Comparison of ENCODE assay signal across 20 cellular contexts in the genomic region with DNA sequence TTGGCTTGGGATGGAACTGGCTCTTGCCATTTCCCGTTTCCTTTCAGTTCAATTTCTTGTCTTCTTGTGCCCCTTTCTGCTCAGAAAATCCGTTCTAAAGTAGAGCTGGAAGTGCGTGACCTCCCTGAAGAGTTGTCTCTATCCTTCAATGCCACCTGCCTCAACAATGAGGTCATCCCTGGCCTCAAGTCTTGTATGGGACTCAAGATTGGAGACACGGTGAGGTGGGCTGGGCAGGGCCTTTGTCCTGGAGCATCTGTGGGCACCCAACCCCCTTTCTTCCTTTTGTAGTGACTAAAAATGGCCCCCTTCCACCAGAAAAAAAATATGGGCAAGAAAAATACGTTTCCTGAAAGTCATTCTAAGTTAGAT. TPM values are rescaled to one million over a fixed set of nuclear protein-coding genes. Genes with fewer than 3 reads are reported as not detected.
DNase-seq lines count a peak whose midpoint lies in the region; ATAC-seq, FAIRE-seq and TF ChIP-seq lines count a peak whose summit lies in the region.
"Had no signal": no experiment of that assay in that cellular context is flagged by ENCODE, and none has a peak within 500 bp of the region (broad histone marks: within the 10 kb centered on the region; RNA-seq: fewer than 3 reads in every experiment).

No MANE protein-coding gene starts in this region.

- FAIRE-seq in HepG2 (lab: Jason Lieb, UNC), result no peak
- FAIRE-seq: GM12892, GM19239, H1 had no signal

- no TSS peak for BruUV-seq in HepG2 (replicated peaks; lab: Mats Ljungman, UMichigan)

- H3K27me3 Mint-ChIP-seq in activated CD4-positive, alpha-beta T cell treated with anti-CD3 and anti-CD28 coated beads, Interleukin-2, amount 10 ng/mL, durations not matched to agents 7 days and 5 days, result peaks cover 4% of the 10 kb centered on the region
- H3K27me3 Mint-ChIP-seq: B cell had no signal

- no peaks in the 10 kb centered on the region for H3K9me3 Mint-ChIP-seq in activated CD4-positive, alpha-beta T cell treated with anti-CD3 and anti-CD28 coated beads, Interleukin-2, amount 10 ng/mL, durations not matched to agents 7 days and 5 days
- H3K9me3 Mint-ChIP-seq: CD14-positive monocyte; CD8-positive, alpha-beta T cell; HFFc6 had no signal

- no peak overlapping the region for H3K27ac Mint-ChIP-seq in activated CD4-positive, alpha-beta T cell treated with anti-CD3 and anti-CD28 coated beads, Interleukin-2, amount 10 ng/mL, durations not matched to agents 7 days and 5 days
- H3K27ac Mint-ChIP-seq: CD14-positive monocyte; CD8-positive, alpha-beta T cell; HFFc6 had no signal

- DNase-seq in HepG2 (ENCODE audit: low spot score) (no peak), right lobe of liver (no peak), erythroblast (lab: John Stamatoyannopoulos, UW) (peak; percentile 34 to 51), heart left ventricle (no peak)
- no peak for DNase-seq in activated CD4-positive, alpha-beta T cell treated with anti-CD3 and anti-CD28 coated beads, Interleukin-2, amount 10 ng/mL, durations not matched to agents 7 days and 5 days
- DNase-seq in activated CD4-positive, alpha-beta T cell treated with anti-CD3 and anti-CD28 coated beads for 48 hours, result no peak
- DNase-seq: 8988T; CD8-positive, alpha-beta T cell; COR-L47; DND-41; GDM1; HFFc6 had no signal

- no peaks in the 10 kb centered on the region for H3K4me1 Mint-ChIP-seq in activated CD4-positive, alpha-beta T cell treated with anti-CD3 and anti-CD28 coated beads, Interleukin-2, amount 10 ng/mL, durations not matched to agents 7 days and 5 days

- TF ChIP-seq POLR2A in HepG2 (IDR thresholded peaks at IDR 0.05; ENCODE audit: insufficient read depth in 1 of 2, low read depth in 2 of 2, low read length in 2 of 2) (no peak), right lobe of liver (IDR thresholded peaks at IDR 0.05) (no peak), erythroblast (IDR thresholded peaks at IDR 0.05; ENCODE audit: low read length) (no peak), heart left ventricle (IDR thresholded peaks at IDR 0.05) (no peak)

- CTCF ChIA-PET in HepG2 (lab: Yijun Ruan, JAX; ENCODE audit: low intra/inter-chr PET ratio, low total read pairs), result no interaction called here
- CTCF ChIA-PET in activated CD4-positive, alpha-beta T cell treated with anti-CD3 and anti-CD28 coated beads, Interleukin-2, amount 10 ng/mL, durations not matched to agents 7 days and 5 days (lab: Charles Lee), result interaction anchor here (1.6 kb wide), 1 partner anchor 15 kb away, joined by 4 read pairs; no protein-coding TSS in a partner anchor

- POLR2A ChIA-PET in HepG2 (lab: Yijun Ruan, JAX), result interaction anchor here (0.7 to 1.5 kb wide), 5 partner anchors 15 to 360 kb away, joined by 3 to 4 read pairs (median 4); partner anchors contain the start of gene EFCAB13
- POLR2A ChIA-PET in activated CD4-positive, alpha-beta T cell treated with anti-CD3 and anti-CD28 coated beads, Interleukin-2, amount 10 ng/mL, durations not matched to agents 7 days and 5 days (lab: Charles Lee), result interaction anchor here (0.5 kb wide), 1 partner anchor 113 kb away, joined by 8 read pairs; no protein-coding TSS in a partner anchor

- H2AFZ ChIP-seq in HepG2 (ENCODE audit: low read length), result no peak overlapping the region

- in situ Hi-C loops in HepG2 (cut with HindIII; ENCODE audit: extremely low pct_ligation_motif_present, low pct_unique_long_range_greater_than_20kb), result no loop called here

- peaks cover 36% of the 10 kb centered on the region for H3K4me1 ChIP-seq in HepG2 (ENCODE audit: insufficient read depth, low read length)
- H3K4me1 ChIP-seq in right lobe of liver, result peaks cover 0 to 26% (median 8%) of the 10 kb centered on the region in 4 donors
- H3K4me1 ChIP-seq in heart left ventricle, result peaks cover 0 to 32% (median 7%) of the 10 kb centered on the region in 12 donors
- H3K4me1 ChIP-seq: HAP-1 had no signal

- H3K9me3 ChIP-seq in HepG2 (ENCODE audit: low read length), result no peaks in the 10 kb centered on the region
- H3K9me3 ChIP-seq in right lobe of liver, result no peaks in the 10 kb centered on the region
- no peaks in the 10 kb centered on the region for H3K9me3 ChIP-seq in heart left ventricle
- H3K9me3 ChIP-seq: HAP-1 had no signal

- TF ChIP-seq CTCF in HepG2 (CRISPR knock-in tag; IDR thresholded peaks at IDR 0.05), result no peak
- no peak for TF ChIP-seq CTCF in right lobe of liver (IDR thresholded peaks at IDR 0.05)
- TF ChIP-seq CTCF in VCaP (conservative IDR thresholded peaks at IDR 0.05), result no peak
- no peak for TF ChIP-seq CTCF in heart left ventricle (IDR thresholded peaks at IDR 0.05)

- intact Hi-C loops in HepG2 (cut with micrococcal nuclease; ENCODE audit: unreplicated experiment), result no loop called here
- intact Hi-C loops in right lobe of liver (cut with DNase I), result no loop called here
- intact Hi-C loops in heart left ventricle (cut with DNase I), result no loop called here

- H3K4me3 ChIP-seq in HepG2 (replicated peaks in 1 of 3; ENCODE audit: insufficient read depth in 1 of 3, low read depth in 2 of 3, low read length in 3 of 3), result peak overlapping the region in 1 of 3 experiments; percentile 12; a peak in 2 of 6 replicates
- H3K4me3 ChIP-seq in right lobe of liver, result no peak overlapping the region
- H3K4me3 ChIP-seq in heart left ventricle, result no peak overlapping the region
- H3K4me3 ChIP-seq: HAP-1 had no signal

- H3K27me3 ChIP-seq in HepG2 (ENCODE audit: control insufficient read depth in 1 of 2, insufficient read depth in 2 of 2, low read length in 2 of 2) (peaks cover 1 to 25% of the 10 kb centered on the region in 2 experiments; a peak in 4 of 5 replicates), right lobe of liver (no peaks in the 10 kb centered on the region), heart left ventricle (no peaks in the 10 kb centered on the region)

- H3K4me3 Mint-ChIP-seq in activated CD4-positive, alpha-beta T cell treated with anti-CD3 and anti-CD28 coated beads, Interleukin-2, amount 10 ng/mL, durations not matched to agents 7 days and 5 days, result no peak overlapping the region
- H3K4me3 Mint-ChIP-seq: B cell; CD14-positive monocyte; CD8-positive, alpha-beta T cell; HFFc6 had no signal

- H3K36me3 Mint-ChIP-seq in activated CD4-positive, alpha-beta T cell treated with anti-CD3 and anti-CD28 coated beads, Interleukin-2, amount 10 ng/mL, durations not matched to agents 7 days and 5 days (ENCODE audit: low read depth), result no peaks in the 10 kb centered on the region
- H3K36me3 Mint-ChIP-seq: CD14-positive monocyte; CD8-positive, alpha-beta T cell had no signal

- WGBS in HepG2 (ENCODE audit: low lambda C conversion rate), result 53% methylated on average over 5 of the region's 5 CpGs
- 63% methylated on average over 4 of the region's 5 CpGs for WGBS in right lobe of liver (ENCODE audit: insufficient coverage, low coverage, low lambda C conversion rate, missing lambda C conversion rate)
- 86 to 92% (median 87%) methylated on average over 5 of the region's 5 CpGs for WGBS in heart left ventricle, 4 donors

- H3K9ac ChIP-seq in HepG2 (ENCODE audit: insufficient read depth, low read depth, low read length), result no peak overlapping the region

- peak overlapping the region; percentile 50 for H3K4me2 ChIP-seq in HepG2 (ENCODE audit: low read depth, low read length)

- no peaks in the 10 kb centered on the region for H3K79me2 ChIP-seq in HepG2 (ENCODE audit: insufficient read depth, low read length)

- H3K36me3 ChIP-seq in HepG2 (replicated peaks in 1 of 2; ENCODE audit: control insufficient read depth in 1 of 2, insufficient read depth in 2 of 2, low read length in 2 of 2) (no peaks in the 10 kb centered on the region), right lobe of liver (no peaks in the 10 kb centered on the region), heart left ventricle (peaks cover 0 to 40% (median 8%) of the 10 kb centered on the region in 9 donors)
- H3K36me3 ChIP-seq: HAP-1 had no signal

- H4K20me1 ChIP-seq in HepG2 (ENCODE audit: insufficient read depth, low read length), result no peaks in the 10 kb centered on the region

- no peak overlapping the region for H3K27ac ChIP-seq in HepG2 (ENCODE audit: extremely low read length, insufficient read depth, low read length)
- peak overlapping the region in 1 of 3 donors; percentile 40 for H3K27ac ChIP-seq in right lobe of liver
- H3K27ac ChIP-seq in VCaP, result peak overlapping the region; percentile 72
- no peak overlapping the region for H3K27ac ChIP-seq in heart left ventricle

- ATAC-seq in HepG2, result no peak
- no peak for ATAC-seq in right lobe of liver
- no peak for ATAC-seq in heart left ventricle
- ATAC-seq: CD8-positive, alpha-beta T cell had no signal

- no peak for TF ChIP-seq RAD21 in HepG2 (CRISPR knock-in tag; IDR thresholded peaks at IDR 0.05)

- TF ChIP-seq EP300 in HepG2 (IDR thresholded peaks at IDR 0.05; ENCODE audit: low read depth in 2 of 2, low read length in 2 of 2), result no peak
- no peak for TF ChIP-seq EP300 in HepG2 (CRISPR knock-in tag; IDR thresholded peaks at IDR 0.05; ENCODE audit: borderline replicate concordance)

RNA-seq across cellular contexts. Expression of gene EFCAB13, which starts 32.9 kb away (rescaled TPM):
- total RNA-seq in HepG2 (2016; rRNA removed; fragmentation: Illumina TruSeq; extraction: Trizol), result 0.71 and 0.73 TPM in 2 replicates
- 0.81 and 1.1 TPM in 2 replicates for total RNA-seq in HepG2 (2016; cell fraction: cytosol; rRNA removed; fragmentation: Illumina TruSeq; extraction: Trizol; ENCODE audit: low read depth)
- total RNA-seq in HepG2 (2016; cell fraction: insoluble cytoplasmic fraction; rRNA removed; fragmentation: Illumina TruSeq; extraction: Trizol), result 0.26 and 0.59 TPM in 2 replicates
- 0.49 and 0.79 TPM in 2 replicates for total RNA-seq in HepG2 (2016; cell fraction: membrane; rRNA removed; fragmentation: Illumina TruSeq; extraction: Trizol)
- total RNA-seq in HepG2 (2016; cell fraction: nucleus; rRNA removed; fragmentation: Illumina TruSeq; extraction: Trizol), result 1.0 and 1.7 TPM in 2 replicates
- polyA plus RNA-seq in HepG2 (2011; rRNA removed), result 0.22 and 0.57 TPM in 2 replicates
- 0.07 and 0.18 TPM in 2 replicates for polyA plus RNA-seq in HepG2 (2011; cell fraction: cytosol; rRNA removed)
- 0.11 and 0.40 TPM in 2 replicates for polyA plus RNA-seq in HepG2 (2011; cell fraction: nucleus; rRNA removed)
- 1.5 and 2.1 TPM in 2 replicates for polyA plus RNA-seq in HepG2 (2012)
- polyA plus RNA-seq in HepG2 (2016; cell fraction: cytosol; fragmentation: Illumina TruSeq; extraction: Trizol; ENCODE audit: low read depth), result 0.23 TPM in 2 replicates
- 0.35 and 1.1 TPM in 2 replicates for polyA plus RNA-seq in HepG2 (2016; cell fraction: insoluble cytoplasmic fraction; fragmentation: Illumina TruSeq; extraction: Trizol; ENCODE audit: low read depth)
- 0.29 and 0.30 TPM in 2 replicates for polyA plus RNA-seq in HepG2 (2016; cell fraction: membrane; fragmentation: Illumina TruSeq; extraction: Trizol; ENCODE audit: low read depth)
- polyA plus RNA-seq in HepG2 (2016; cell fraction: nucleus; fragmentation: Illumina TruSeq; extraction: Trizol; ENCODE audit: insufficient read depth, low read depth), result 1.1 and 1.9 TPM in 2 replicates
- 0.75 TPM in 1 of 2 replicates, not detected in the other for polyA minus RNA-seq in HepG2 (2011; rRNA and poly(A)+ RNA removed; ENCODE audit: low replicate concordance)
- not detected in 2 replicates for polyA minus RNA-seq in HepG2 (2011; cell fraction: cytosol; rRNA and poly(A)+ RNA removed)
- polyA minus RNA-seq in HepG2 (2011; cell fraction: nucleus; rRNA and poly(A)+ RNA removed), result 1.8 and 2.4 TPM in 2 replicates
- 1 to 10 TPM in 5 of 6 experiments, under 1 TPM in 1; 0.68 to 7.2 (median 3.2) TPM for total RNA-seq in right lobe of liver
- total RNA-seq in activated CD4-positive, alpha-beta T cell treated with anti-CD3 and anti-CD28 coated beads, Interleukin-2, amount 10 ng/mL, durations not matched to agents 7 days and 5 days, result 1 to 10 TPM; 3.5 TPM
- total RNA-seq in heart left ventricle, result 1 to 10 TPM in 8 of 9 donors, under 1 TPM in 1; 0.63 to 6.1 (median 1.7) TPM
- polyA plus RNA-seq in heart left ventricle, result 1 to 10 TPM in 1 of 2 donors, under 1 TPM in 1; 0.47 to 1.1 TPM

RNA-seq across cellular contexts. Expression of gene ITGB3, which starts 37.2 kb away (rescaled TPM):
- total RNA-seq in HepG2 (2016; rRNA removed; fragmentation: Illumina TruSeq; extraction: Trizol), result 0.15 and 0.31 TPM in 2 replicates
- not detected in 2 replicates for total RNA-seq in HepG2 (2016; cell fraction: cytosol; rRNA removed; fragmentation: Illumina TruSeq; extraction: Trizol; ENCODE audit: low read depth)
- total RNA-seq in HepG2 (2016; cell fraction: insoluble cytoplasmic fraction; rRNA removed; fragmentation: Illumina TruSeq; extraction: Trizol), result 0.31 and 0.37 TPM in 2 replicates
- total RNA-seq in HepG2 (2016; cell fraction: membrane; rRNA removed; fragmentation: Illumina TruSeq; extraction: Trizol), result not detected in 2 replicates
- total RNA-seq in HepG2 (2016; cell fraction: nucleus; rRNA removed; fragmentation: Illumina TruSeq; extraction: Trizol), result 0.41 and 0.50 TPM in 2 replicates
- polyA plus RNA-seq in HepG2 (2011; rRNA removed), result 0.09 and 0.10 TPM in 2 replicates
- 0.07 and 0.09 TPM in 2 replicates for polyA plus RNA-seq in HepG2 (2011; cell fraction: cytosol; rRNA removed)
- polyA plus RNA-seq in HepG2 (2011; cell fraction: nucleus; rRNA removed), result 0.14 TPM in 2 replicates
- polyA plus RNA-seq in HepG2 (2012), result not detected in 2 replicates
- not detected in 2 replicates for polyA plus RNA-seq in HepG2 (2016; cell fraction: cytosol; fragmentation: Illumina TruSeq; extraction: Trizol; ENCODE audit: low read depth)
- polyA plus RNA-seq in HepG2 (2016; cell fraction: insoluble cytoplasmic fraction; fragmentation: Illumina TruSeq; extraction: Trizol; ENCODE audit: low read depth), result 0.07 TPM in 1 of 2 replicates, not detected in the other
- not detected in 2 replicates for polyA plus RNA-seq in HepG2 (2016; cell fraction: membrane; fragmentation: Illumina TruSeq; extraction: Trizol; ENCODE audit: low read depth)
- polyA plus RNA-seq in HepG2 (2016; cell fraction: nucleus; fragmentation: Illumina TruSeq; extraction: Trizol; ENCODE audit: insufficient read depth, low read depth), result 0.15 TPM in 1 of 2 replicates, not detected in the other
- 0.82 TPM in 1 of 2 replicates, not detected in the other for polyA minus RNA-seq in HepG2 (2011; rRNA and poly(A)+ RNA removed; ENCODE audit: low replicate concordance)
- polyA minus RNA-seq in HepG2 (2011; cell fraction: cytosol; rRNA and poly(A)+ RNA removed), result not detected in 2 replicates
- polyA minus RNA-seq in HepG2 (2011; cell fraction: nucleus; rRNA and poly(A)+ RNA removed), result 0.12 TPM in 1 of 2 replicates, not detected in the other
- 1 to 10 TPM; 2.2 to 8.0 (median 4.8) TPM for total RNA-seq in right lobe of liver
- under 1 TPM; 0.52 to 0.98 TPM for total RNA-seq in activated CD4-positive, alpha-beta T cell treated with anti-CD3 and anti-CD28 coated beads, Interleukin-2, amount 10 ng/mL, durations not matched to agents 7 days and 5 days
- 10 to 100 TPM in 2 of 9 donors, 1 to 10 TPM in 7; 2.6 to 14.8 (median 4.8) TPM for total RNA-seq in heart left ventricle
- 1 to 10 TPM; 1.3 to 5.0 TPM for polyA plus RNA-seq in heart left ventricle
- total RNA-seq: CD8-positive, alpha-beta T cell; HT-29 had no signal

Comparison
In these comparisons a context has a peak if more than half of its experiments do, and no peak if none do; other contexts are left out.
1. DNase-seq: peak in erythroblast (2 of 2); none in HepG2 (single experiment), right lobe of liver (0 of 3), activated CD4-positive, alpha-beta T cell treated with anti-CD3 and anti-CD28 coated beads, Interleukin-2, amount 10 ng/mL, durations not matched to agents 7 days and 5 days (single experiment), activated CD4-positive, alpha-beta T cell treated with anti-CD3 and anti-CD28 coated beads for 48 hours (single experiment) and heart left ventricle (0 of 5).